In genomic region chr9:22649384-22649783, GRCh38 we compare ENCODE assay signal across 20 cellular contexts.
A peak's percentile ranks its signal among the peaks of the same experiment; 100 is the strongest.
DNase-seq lines count a peak whose midpoint lies in the region; ATAC-seq and TF ChIP-seq lines count a peak whose summit lies in the region.
"Had no signal": no experiment of that assay in that cellular context is flagged by ENCODE, and none has a peak within 500 bp of the region (broad histone marks: within the 10 kb centered on the region; RNA-seq: fewer than 3 reads in every experiment).

No MANE protein-coding gene starts in this region.

- H3K9me3 ChIP-seq in left lung: no peaks in the 10 kb centered on the region
- H3K9me3 ChIP-seq: SK-N-SH had no signal

- no peaks in the 10 kb centered on the region for H3K9me3 Mint-ChIP-seq in GM23338
- H3K9me3 Mint-ChIP-seq: activated naive CD8-positive, alpha-beta T cell treated with anti-CD3 and anti-CD28 coated beads, Interleukin-2, amount 50 U/mL, for 24 hours had no signal

- no peaks in the 10 kb centered on the region for H3K27me3 Mint-ChIP-seq in GM23338 (ENCODE audit: insufficient read depth, low read depth, poor library complexity)
- H3K27me3 Mint-ChIP-seq: activated naive CD8-positive, alpha-beta T cell treated with anti-CD3 and anti-CD28 coated beads, Interleukin-2, amount 50 U/mL, for 24 hours had no signal

- H4K20me1 ChIP-seq in GM23338 (replicated peaks; ENCODE audit: insufficient read depth): no peaks in the 10 kb centered on the region

- H3K4me1 ChIP-seq in GM23338 (ENCODE audit: insufficient read depth) (no peaks in the 10 kb centered on the region; the same call in 1 of the 2 replicates), left lung (no peaks in the 10 kb centered on the region)

- no peaks in the 10 kb centered on the region for H3K9me2 ChIP-seq in GM23338 (ENCODE audit: insufficient read depth)
- H3K9me2 ChIP-seq: SK-N-SH had no signal

- H3K4me2 ChIP-seq in GM23338: no peak overlapping the region
- H3K4me2 ChIP-seq: SK-N-SH had no signal

- peak overlapping the region; percentile 24; the same call in 1 of the 2 replicates for H3K27ac Mint-ChIP-seq in GM23338
- H3K27ac Mint-ChIP-seq: activated naive CD8-positive, alpha-beta T cell treated with anti-CD3 and anti-CD28 coated beads, Interleukin-2, amount 50 U/mL, for 24 hours; CD8-positive, alpha-beta T cell; natural killer cell had no signal

- H3K4me3 ChIP-seq in GM23338 (no peak overlapping the region), left lung (no peak overlapping the region), coronary artery (no peak overlapping the region)
- H3K4me3 ChIP-seq: K562 had no signal

- H2AFZ ChIP-seq in GM23338: no peak overlapping the region; the same call in 1 of the 2 replicates

- H3K27me3 ChIP-seq in GM23338 (ENCODE audit: insufficient read depth): no peaks in the 10 kb centered on the region
- H3K27me3 ChIP-seq in left lung: no peaks in the 10 kb centered on the region

- no peaks in the 10 kb centered on the region for H3K36me3 Mint-ChIP-seq in GM23338 (ENCODE audit: low read depth)
- H3K36me3 Mint-ChIP-seq: CD8-positive, alpha-beta T cell had no signal

- intact Hi-C loops in left lung (cut with DNase I): no loop called here

- no peak for TF ChIP-seq CTCF in GM23338 (conservative IDR thresholded peaks at IDR 0.05; ENCODE audit: low read depth in 2 of 2)
- TF ChIP-seq CTCF in left lung (IDR thresholded peaks at IDR 0.05): no peak
- no peak for TF ChIP-seq CTCF in coronary artery (IDR thresholded peaks at IDR 0.05)

- H3F3A ChIP-seq in GM23338 (replicated peaks; ENCODE audit: low read depth): no peaks in the 10 kb centered on the region

- no peak for ATAC-seq in GM23338
- peak; percentile 31 for ATAC-seq in left lung
- ATAC-seq in GM18498 (IDR thresholded peaks at IDR 0.05; ENCODE audit: unreplicated experiment): no peak
- ATAC-seq: activated naive CD8-positive, alpha-beta T cell treated with anti-CD3 and anti-CD28 coated beads, Interleukin-2, amount 50 U/mL, for 24 hours; CD8-positive, alpha-beta T cell; K562; natural killer cell had no signal

- H3K27ac ChIP-seq in GM23338 (ENCODE audit: low read depth) (no peak overlapping the region), left lung (peak overlapping the region in 1 of 2 donors; percentile 9), coronary artery (no peak overlapping the region)

- H3K36me3 ChIP-seq in GM23338 (ENCODE audit: insufficient read depth): no peaks in the 10 kb centered on the region
- no peaks in the 10 kb centered on the region for H3K36me3 ChIP-seq in left lung

- H3K4me1 Mint-ChIP-seq in GM23338: no peaks in the 10 kb centered on the region; the same call in 1 of the 3 replicates
- H3K4me1 Mint-ChIP-seq: activated naive CD8-positive, alpha-beta T cell treated with anti-CD3 and anti-CD28 coated beads, Interleukin-2, amount 50 U/mL, for 24 hours; natural killer cell had no signal

- H3K4me3 Mint-ChIP-seq in GM23338: no peak overlapping the region
- H3K4me3 Mint-ChIP-seq: activated naive CD8-positive, alpha-beta T cell treated with anti-CD3 and anti-CD28 coated beads, Interleukin-2, amount 50 U/mL, for 24 hours; CD8-positive, alpha-beta T cell; natural killer cell had no signal

- no peak for DNase-seq in GM23338 (ENCODE audit: low spot score)
- DNase-seq in dedifferentiated amniotic fluid mesenchymal stem cell (ENCODE audit: extremely low spot score): peak; percentile 50
- no peak for DNase-seq in left lung
- peak; percentile 41 for DNase-seq in stromal cell of bone marrow (ENCODE audit: low read depth)
- no peak for DNase-seq in iPS-NIHi11 (ENCODE audit: low spot score)
- DNase-seq in coronary artery (ENCODE audit: low spot score): no peak
- DNase-seq: activated naive CD8-positive, alpha-beta T cell treated with anti-CD3 and anti-CD28 coated beads, Interleukin-2, amount 50 U/mL, for 24 hours; CD8-positive, alpha-beta T cell; dermis blood vessel endothelial cell; kidney glomerular epithelial cell; midbrain; MM.1S; natural killer cell; NCI-H1436 treated with DMSO at 0.1 percent for 48 hours; NCI-H510A treated with DMSO at 0.1 percent for 48 hours; SK-N-SH; substantia nigra; T-helper 2 cell had no signal

- H3K79me2 ChIP-seq in GM23338 (replicated peaks; ENCODE audit: insufficient read depth): no peaks in the 10 kb centered on the region

TF ChIP-seq in GM23338, 12 proteins besides CTCF, POLR2A, EP300 and RAD21 (continues in another document):
- no peak for TF ChIP-seq JUNB (IDR thresholded peaks at IDR 0.05; ENCODE audit: unreplicated experiment)
- no peak for TF ChIP-seq STAT1 (IDR thresholded peaks at IDR 0.05; ENCODE audit: unreplicated experiment)
- no peak for TF ChIP-seq ZNF331 (CRISPR knock-in tag; IDR thresholded peaks at IDR 0.05; ENCODE audit: low read depth)
- no peak for TF ChIP-seq EZH2 (IDR thresholded peaks at IDR 0.05; ENCODE audit: low read depth, unreplicated experiment)
- TF ChIP-seq ZNF462 (CRISPR knock-in tag; IDR thresholded peaks at IDR 0.05): no peak
- TF ChIP-seq POLR2AphosphoS5 (IDR thresholded peaks at IDR 0.05; ENCODE audit: low read depth): no peak

Comparison
In these comparisons a context has a peak if more than half of its experiments do, and no peak if none do; other contexts are left out.
1. DNase-seq: peak in dedifferentiated amniotic fluid mesenchymal stem cell (single experiment) and stromal cell of bone marrow (single experiment); none in GM23338 (single experiment), left lung (0 of 2), iPS-NIHi11 (single experiment) and coronary artery (single experiment).